In the genomic region with DNA sequence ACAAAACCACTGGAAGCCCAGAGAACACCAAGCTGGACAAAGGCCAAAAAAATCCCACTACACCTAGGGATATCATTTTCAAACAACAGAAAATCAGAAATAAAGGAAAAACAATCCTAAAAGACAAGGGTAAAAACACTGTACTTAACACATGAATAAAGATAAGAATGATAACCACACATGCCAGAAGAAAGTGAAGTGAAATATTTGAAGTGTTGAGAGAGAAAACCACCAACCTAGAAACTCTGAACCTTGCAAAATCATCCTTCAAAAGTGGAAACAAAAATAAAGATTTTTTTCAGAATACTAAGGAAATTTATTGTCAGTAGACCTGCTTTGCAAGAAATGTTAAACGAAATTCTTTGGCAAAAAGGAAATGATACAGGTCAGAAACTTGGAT, we compare ENCODE assay signal across 21 cellular contexts. TPM values are rescaled to one million over a fixed set of nuclear protein-coding genes. Genes with fewer than 3 reads are reported as not detected.
DNase-seq lines count a peak whose midpoint lies in the region; ATAC-seq, FAIRE-seq and TF ChIP-seq lines count a peak whose summit lies in the region.
"Had no signal": no experiment of that assay in that cellular context is flagged by ENCODE, and none has a peak within 500 bp of the region (broad histone marks: within the 10 kb centered on the region; RNA-seq: fewer than 3 reads in every experiment).

No MANE protein-coding gene starts in this region.

- no peaks in the 10 kb centered on the region for H3K9me3 Mint-ChIP-seq in CD8-positive, alpha-beta T cell
- H3K9me3 Mint-ChIP-seq in GM23338 = no peaks in the 10 kb centered on the region
- H3K9me3 Mint-ChIP-seq in astrocyte (ENCODE audit: unreplicated experiment) = no peaks in the 10 kb centered on the region
- H3K9me3 Mint-ChIP-seq: T-helper 2 cell treated with Interferon-gamma antibody and Interleukin-4, amounts not matched to agents 5 μg/mL and 100 μg/mL, for 36 hours had no signal

- H3K4me2 ChIP-seq in GM23338 (peak overlapping the region; percentile 63), astrocyte (ENCODE audit: low read length) (no peak overlapping the region), mesenchymal stem cell (ENCODE audit: low read length, poor library complexity, severe bottlenecking) (no peak overlapping the region)

- TF ChIP-seq CTCF in CD8-positive, alpha-beta T cell (IDR thresholded peaks at IDR 0.05) = no peak
- TF ChIP-seq CTCF in GM23338 (conservative IDR thresholded peaks at IDR 0.05; ENCODE audit: low read depth in 2 of 2) (no peak), astrocyte (IDR thresholded peaks at IDR 0.05; ENCODE audit: insufficient read depth, low read depth, low read length) (no peak), brain microvascular endothelial cell (IDR thresholded peaks at IDR 0.05; ENCODE audit: low read depth, low read length, missing control alignments) (no peak), left ventricle myocardium inferior (IDR thresholded peaks at IDR 0.05; ENCODE audit: borderline replicate concordance) (no peak)

- no peak overlapping the region for H4K91ac ChIP-seq in mesenchymal stem cell (ENCODE audit: low read length)

- peaks cover 31% of the 10 kb centered on the region for H3K36me3 Mint-ChIP-seq in CD8-positive, alpha-beta T cell
- H3K36me3 Mint-ChIP-seq in GM23338 (ENCODE audit: low read depth) (peaks cover 16% of the 10 kb centered on the region; the same call in 2 of the 3 replicates), astrocyte (ENCODE audit: low read depth, unreplicated experiment) (peaks cover 9% of the 10 kb centered on the region)

- H3K27me3 Mint-ChIP-seq in CD8-positive, alpha-beta T cell (ENCODE audit: low read depth) = no peaks in the 10 kb centered on the region
- H3K27me3 Mint-ChIP-seq in GM23338 (ENCODE audit: insufficient read depth, low read depth, poor library complexity) = no peaks in the 10 kb centered on the region
- no peaks in the 10 kb centered on the region for H3K27me3 Mint-ChIP-seq in astrocyte (ENCODE audit: low read depth, unreplicated experiment)

- peaks cover 6% of the 10 kb centered on the region for H3K79me1 ChIP-seq in mesenchymal stem cell (replicated peaks; ENCODE audit: low read length, poor library complexity, severe bottlenecking)

- CTCF ChIA-PET in CD8-positive, alpha-beta T cell (lab: Charles Lee) = interaction anchor here (1.2 kb wide), 1 partner anchor 76 kb away, joined by 3 read pairs; no protein-coding TSS in a partner anchor

- H4K8ac ChIP-seq in mesenchymal stem cell (ENCODE audit: low read length) = no peak overlapping the region

- peaks cover 42% of the 10 kb centered on the region for H4K20me1 ChIP-seq in GM23338 (replicated peaks; ENCODE audit: insufficient read depth)
- peaks cover 81% of the 10 kb centered on the region for H4K20me1 ChIP-seq in astrocyte (ENCODE audit: insufficient read depth, low read length)

- no peaks in the 10 kb centered on the region for H3F3A ChIP-seq in GM23338 (replicated peaks; ENCODE audit: low read depth)

- H3K27ac ChIP-seq in CD8-positive, alpha-beta T cell (ENCODE audit: low read depth, low read length) = no peak overlapping the region
- H3K27ac ChIP-seq in GM23338 (ENCODE audit: low read depth) = peak overlapping the region; percentile 66
- no peak overlapping the region for H3K27ac ChIP-seq in astrocyte (ENCODE audit: low read depth, low read length)
- peak overlapping the region; percentile 82 for H3K27ac ChIP-seq in mesenchymal stem cell (ENCODE audit: low read length, poor library complexity, severe bottlenecking)
- H3K27ac ChIP-seq in brain microvascular endothelial cell = no peak overlapping the region
- no peak overlapping the region for H3K27ac ChIP-seq in left ventricle myocardium inferior (replicated peaks)
- H3K27ac ChIP-seq: gastroesophageal sphincter, transverse colon had no signal

- H3K9me3 ChIP-seq in CD8-positive, alpha-beta T cell (ENCODE audit: low read length) = no peaks in the 10 kb centered on the region
- H3K9me3 ChIP-seq in astrocyte (ENCODE audit: insufficient read depth, low read depth, low read length) (no peaks in the 10 kb centered on the region), mesenchymal stem cell (ENCODE audit: control insufficient read depth, low read length) (no peaks in the 10 kb centered on the region), left ventricle myocardium inferior (replicated peaks) (no peaks in the 10 kb centered on the region)
- H3K9me3 ChIP-seq: gastroesophageal sphincter, mucosa of descending colon, transverse colon had no signal

- H2BK120ac ChIP-seq in mesenchymal stem cell (ENCODE audit: low read depth, low read length) = no peak overlapping the region

- H3K4ac ChIP-seq in mesenchymal stem cell (ENCODE audit: low read depth in 1 of 2, low read length in 2 of 2) = no peak overlapping the region

- no peak overlapping the region for H2BK15ac ChIP-seq in mesenchymal stem cell (ENCODE audit: low read depth, poor library complexity, severe bottlenecking)

- WGBS in mesenchymal stem cell = 100% methylated on average over 1 of the region's 1 CpG

- H3K27ac Mint-ChIP-seq in CD8-positive, alpha-beta T cell = no peak overlapping the region
- H3K27ac Mint-ChIP-seq in GM23338 = no peak overlapping the region
- H3K27ac Mint-ChIP-seq in astrocyte (ENCODE audit: unreplicated experiment) = peak overlapping the region; percentile 82
- H3K27ac Mint-ChIP-seq: T-helper 2 cell treated with Interferon-gamma antibody and Interleukin-4, amounts not matched to agents 5 μg/mL and 100 μg/mL, for 36 hours had no signal

- H3K9me2 ChIP-seq in GM23338 (ENCODE audit: insufficient read depth) = no peaks in the 10 kb centered on the region

- H3K14ac ChIP-seq in mesenchymal stem cell (ENCODE audit: low read length in 2 of 2) = no peak overlapping the region

- no peak overlapping the region for H2BK5ac ChIP-seq in mesenchymal stem cell (ENCODE audit: low read depth, low read length, poor library complexity, severe bottlenecking)

- no peaks in the 10 kb centered on the region for H3K36me3 ChIP-seq in CD8-positive, alpha-beta T cell (ENCODE audit: insufficient read depth, low read length)
- H3K36me3 ChIP-seq in GM23338 (ENCODE audit: insufficient read depth) (peaks cover 4% of the 10 kb centered on the region; the same call in 1 of the 2 replicates), astrocyte (ENCODE audit: insufficient read depth, low read length) (peaks cover under 1% of the 10 kb centered on the region), mesenchymal stem cell (ENCODE audit: control insufficient read depth in 1 of 2, insufficient read depth in 2 of 2, low read depth in 1 of 2, low read length in 2 of 2) (peaks cover 3 to 32% of the 10 kb centered on the region in 2 experiments), brain microvascular endothelial cell (replicated peaks) (no peaks in the 10 kb centered on the region), left ventricle myocardium inferior (peaks cover 20% of the 10 kb centered on the region)

- no peak for FAIRE-seq in astrocyte (lab: Jason Lieb, UNC)
- FAIRE-seq: bronchial epithelial cell, endothelial cell of umbilical vein, kidney had no signal

- H3K9ac ChIP-seq in astrocyte (ENCODE audit: low read length) (no peak overlapping the region), mesenchymal stem cell (ENCODE audit: low read length) (no peak overlapping the region)

- POLR2A ChIA-PET in CD8-positive, alpha-beta T cell (lab: Charles Lee) = interaction anchor here (0.7 kb wide), 1 partner anchor 15 kb away, joined by 3 read pairs; no protein-coding TSS in a partner anchor

- intact Hi-C loops in CD8-positive, alpha-beta T cell (cut with DNase I, micrococcal nuclease) = loop anchor here in 1 of 2 experiments (5.0 kb wide), 1 partner anchor 43 kb away; the partner anchor contains the start of gene KPNA1
- intact Hi-C loops in left ventricle myocardium inferior (cut with micrococcal nuclease) = no loop called here

- no peak overlapping the region for H3K4me3 ChIP-seq in CD8-positive, alpha-beta T cell (ENCODE audit: low read depth, low read length)
- H3K4me3 ChIP-seq in GM23338 (peak overlapping the region; percentile 33), astrocyte (ENCODE audit: insufficient read depth, low read depth, low read length) (no peak overlapping the region), mesenchymal stem cell (ENCODE audit: insufficient read depth in 1 of 2, low read depth in 1 of 2, low read length in 2 of 2) (no peak overlapping the region), brain microvascular endothelial cell (ENCODE audit: low read depth, low read length) (no peak overlapping the region), left ventricle myocardium inferior (no peak overlapping the region)
- H3K4me3 ChIP-seq: gastroesophageal sphincter, mucosa of descending colon, transverse colon had no signal

- no peak overlapping the region for H2AK5ac ChIP-seq in mesenchymal stem cell (ENCODE audit: low read length, severe bottlenecking)

- peaks cover 30% of the 10 kb centered on the region for H3K4me1 ChIP-seq in CD8-positive, alpha-beta T cell (ENCODE audit: insufficient read depth, low read length)
- H3K4me1 ChIP-seq in GM23338 (ENCODE audit: insufficient read depth) (peaks cover 52% of the 10 kb centered on the region), astrocyte (ENCODE audit: insufficient read depth, low read length) (no peaks in the 10 kb centered on the region), mesenchymal stem cell (ENCODE audit: control insufficient read depth, insufficient read depth, low read depth, low read length) (peaks cover 4% of the 10 kb centered on the region), left ventricle myocardium inferior (peaks cover 24% of the 10 kb centered on the region)

- peak overlapping the region; percentile 55 for H3K4me3 Mint-ChIP-seq in CD8-positive, alpha-beta T cell
- H3K4me3 Mint-ChIP-seq in GM23338 (peak overlapping the region; percentile 43; the same call in 2 of the 3 replicates), astrocyte (ENCODE audit: unreplicated experiment) (no peak overlapping the region)
- H3K4me3 Mint-ChIP-seq: T-helper 2 cell treated with Interferon-gamma antibody and Interleukin-4, amounts not matched to agents 5 μg/mL and 100 μg/mL, for 36 hours had no signal

- in situ Hi-C loops in brain microvascular endothelial cell (cut with HindIII; ENCODE audit: low pct_ligation_motif_present, low sequenced_read_pairs) = no loop called here

- peaks cover 68% of the 10 kb centered on the region for H3K4me1 Mint-ChIP-seq in CD8-positive, alpha-beta T cell (ENCODE audit: low read depth)
- H3K4me1 Mint-ChIP-seq in GM23338 = peaks cover 46% of the 10 kb centered on the region
- H3K4me1 Mint-ChIP-seq in astrocyte (ENCODE audit: low read depth, unreplicated experiment) = peaks cover 42% of the 10 kb centered on the region

- no peak overlapping the region for H3K18ac ChIP-seq in mesenchymal stem cell (ENCODE audit: low read depth in 1 of 2, low read length in 2 of 2)

- no peak overlapping the region for H2BK12ac ChIP-seq in mesenchymal stem cell (ENCODE audit: low read length in 2 of 2)

- H3K23ac ChIP-seq in mesenchymal stem cell (ENCODE audit: low read length in 2 of 2) = no peak overlapping the region

- no peak overlapping the region for H2AFZ ChIP-seq in GM23338
- H2AFZ ChIP-seq in astrocyte (ENCODE audit: low read depth, low read length) = no peak overlapping the region
- H2AFZ ChIP-seq in mesenchymal stem cell (ENCODE audit: low read depth, low read length) = no peak overlapping the region

- H3K79me2 ChIP-seq in GM23338 (replicated peaks; ENCODE audit: insufficient read depth) (peaks cover 71% of the 10 kb centered on the region), astrocyte (ENCODE audit: insufficient read depth, low read length) (peaks cover 89% of the 10 kb centered on the region)

- ATAC-seq in CD8-positive, alpha-beta T cell = no peak
- no peak for ATAC-seq in GM23338
- ATAC-seq: gastroesophageal sphincter, HCT116, mucosa of descending colon had no signal

- no peaks in the 10 kb centered on the region for H3K27me3 ChIP-seq in CD8-positive, alpha-beta T cell (ENCODE audit: insufficient read depth, low read length)
- H3K27me3 ChIP-seq in GM23338 (ENCODE audit: insufficient read depth) (no peaks in the 10 kb centered on the region), astrocyte (ENCODE audit: insufficient read depth, low read length) (no peaks in the 10 kb centered on the region), mesenchymal stem cell (ENCODE audit: control insufficient read depth in 1 of 2, insufficient read depth in 1 of 2, low read length in 2 of 2) (no peaks in the 10 kb centered on the region), brain microvascular endothelial cell (replicated peaks) (no peaks in the 10 kb centered on the region), left ventricle myocardium inferior (ENCODE audit: low read depth) (no peaks in the 10 kb centered on the region)
- H3K27me3 ChIP-seq: gastroesophageal sphincter, transverse colon had no signal

- no peak for DNase-seq in CD8-positive, alpha-beta T cell
- DNase-seq in GM23338 (ENCODE audit: low spot score) (no peak), astrocyte (ENCODE audit: low read depth) (no peak), mesenchymal stem cell (no peak), NCI-H1930 (lab: John Stamatoyannopoulos, UW) (no peak), RKO (ENCODE audit: low spot score) (no peak), brain microvascular endothelial cell (no peak), left ventricle myocardium inferior (no peak)
- DNase-seq: activated CD4-positive, alpha-beta T cell treated with anti-CD3 and anti-CD28 coated beads, Interleukin-2, amount 50 U/mL, for 1 hour; DMS153; Karpas-422; kidney; mucosa of descending colon; NCI-H2029 treated with DMSO at 0.1 percent for 48 hours; NCI-H774; transverse colon had no signal

RNA-seq across cellular contexts. Expression of gene KPNA1, which starts 45.1 kb away (rescaled TPM):
- total RNA-seq in CD8-positive, alpha-beta T cell = 10 to 100 TPM; 39.3 to 45.0 TPM
- 30.1 and 38.4 TPM in 2 replicates for total RNA-seq in GM23338 (2014; rRNA removed; shearing (Covaris generic))
- polyA plus RNA-seq in GM23338 (2016; fragmentation: Nextera tagmentation; extraction: Ambion mirVana) = 19.8 and 20.5 TPM in 2 replicates
- total RNA-seq in astrocyte = 160 and 165 TPM in 2 replicates
- polyA plus RNA-seq in mesenchymal stem cell (2013, experiment 1 of 2) = 43.4 TPM
- 46.6 TPM for polyA plus RNA-seq in mesenchymal stem cell (2013, experiment 2 of 2)
- total RNA-seq in left ventricle myocardium inferior = 64.9 TPM

RNA-seq across cellular contexts. Expression of gene WDR5B, which starts 53.8 kb away (rescaled TPM):
- total RNA-seq in CD8-positive, alpha-beta T cell = 1 to 10 TPM; 1.9 to 2.7 TPM
- 2.4 and 2.7 TPM in 2 replicates for total RNA-seq in GM23338 (2014; rRNA removed; shearing (Covaris generic))
- 0.81 and 0.87 TPM in 2 replicates for polyA plus RNA-seq in GM23338 (2016; fragmentation: Nextera tagmentation; extraction: Ambion mirVana)
- 3.9 and 4.0 TPM in 2 replicates for total RNA-seq in astrocyte
- polyA plus RNA-seq in mesenchymal stem cell (2013, experiment 1 of 2) = 3.5 TPM
- 3.3 TPM for polyA plus RNA-seq in mesenchymal stem cell (2013, experiment 2 of 2)
- total RNA-seq in left ventricle myocardium inferior = 3.3 TPM

Comparison
In these comparisons a context has a peak if more than half of its experiments do, and no peak if none do; other contexts are left out.
1. H3K27ac ChIP-seq: peak in GM23338 (single experiment) and mesenchymal stem cell (single experiment); none in CD8-positive, alpha-beta T cell (single experiment), astrocyte (single experiment), brain microvascular endothelial cell (single experiment) and left ventricle myocardium inferior (single experiment).